In the genomic region with DNA sequence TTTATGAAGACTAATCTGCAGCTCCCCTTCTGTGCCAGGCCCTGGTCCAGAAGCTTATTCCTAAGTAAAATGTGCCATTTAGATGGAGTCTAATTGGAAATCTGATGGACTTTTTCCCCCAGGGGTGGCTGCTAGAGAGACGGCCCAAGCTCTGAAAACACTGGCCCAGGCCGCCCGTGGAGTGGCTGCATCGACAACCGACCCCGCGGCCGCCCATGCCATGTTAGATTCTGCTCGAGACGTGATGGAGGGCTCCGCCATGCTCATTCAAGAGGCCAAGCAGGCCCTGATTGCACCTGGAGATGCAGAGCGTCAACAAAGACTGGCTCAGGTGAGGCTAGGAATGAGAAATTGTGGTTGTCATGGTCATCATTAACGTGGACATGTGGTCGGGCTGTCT, we compare ENCODE assay signal across 25 cellular contexts.
"Had no signal": no experiment of that assay in that cellular context is flagged by ENCODE, and none has a peak within 500 bp of the region (broad histone marks: within the 10 kb centered on the region; RNA-seq: fewer than 3 reads in every experiment).

No MANE protein-coding gene starts in this region.

- H3K4me1 Mint-ChIP-seq: naive B cell; stimulated activated effector memory CD8-positive, alpha-beta T cell treated with anti-CD3 and anti-CD28 coated beads, Interleukin-12 subunit alpha, Interleukin-12 subunit beta, amount 100 ng/mL, for 72 hours had no signal

- H3K9me3 Mint-ChIP-seq: naive thymus-derived CD8-positive, alpha-beta T cell; natural killer cell treated with Interleukin-12 subunit alpha and Interleukin-12 subunit beta and Interleukin-15 and Interleukin-18, amount 100 ng/mL, for 72 hours; neural progenitor cell; stimulated activated effector memory CD8-positive, alpha-beta T cell treated with anti-CD3 and anti-CD28 coated beads, Interleukin-12 subunit alpha, Interleukin-12 subunit beta, amount 100 ng/mL, for 72 hours; stimulated activated naive CD8-positive, alpha-beta T cell treated with anti-CD3 and anti-CD28 coated beads, Interleukin-15, Interleukin-2, amounts not matched to agents 100 ng/mL and 50 ng/mL, for 24 hours; type B pancreatic cell had no signal

- H3K27me3 ChIP-seq: neural progenitor cell, ovary, right lobe of liver, sigmoid colon, stomach, thyroid gland, tibial nerve, upper lobe of right lung, uterus had no signal

- H3K4me3 Mint-ChIP-seq: naive B cell; naive thymus-derived CD8-positive, alpha-beta T cell; natural killer cell treated with Interleukin-12 subunit alpha and Interleukin-12 subunit beta and Interleukin-15 and Interleukin-18, amount 100 ng/mL, for 72 hours; neural progenitor cell; stimulated activated effector memory CD8-positive, alpha-beta T cell treated with anti-CD3 and anti-CD28 coated beads, Interleukin-12 subunit alpha, Interleukin-12 subunit beta, amount 100 ng/mL, for 72 hours; stimulated activated naive CD8-positive, alpha-beta T cell treated with anti-CD3 and anti-CD28 coated beads, Interleukin-15, Interleukin-2, amounts not matched to agents 100 ng/mL and 50 ng/mL, for 24 hours; type B pancreatic cell had no signal

- H3K27me3 Mint-ChIP-seq: type B pancreatic cell had no signal

- H2AFZ ChIP-seq: neural progenitor cell had no signal

- H3K9ac ChIP-seq: neural progenitor cell had no signal

- FAIRE-seq: small intestine had no signal

- H3K27ac ChIP-seq: neural progenitor cell, ovary, psoas muscle, right lobe of liver, sigmoid colon, stomach, thoracic aorta, thyroid gland, tibial nerve, upper lobe of right lung, uterus had no signal

- H3K4me3 ChIP-seq: neural progenitor cell, ovary, psoas muscle, right lobe of liver, sigmoid colon, stomach, thoracic aorta, thyroid gland, tibial nerve, upper lobe of right lung, uterus had no signal

- ATAC-seq: naive thymus-derived CD8-positive, alpha-beta T cell; natural killer cell treated with Interleukin-12 subunit alpha and Interleukin-12 subunit beta and Interleukin-15 and Interleukin-18, amount 100 ng/mL, for 72 hours; psoas muscle; right cardiac atrium; right lobe of liver; stimulated activated effector memory CD8-positive, alpha-beta T cell treated with anti-CD3 and anti-CD28 coated beads, Interleukin-12 subunit alpha, Interleukin-12 subunit beta, amount 100 ng/mL, for 72 hours; upper lobe of right lung had no signal

- H3K27ac Mint-ChIP-seq: naive B cell; naive thymus-derived CD8-positive, alpha-beta T cell; natural killer cell treated with Interleukin-12 subunit alpha and Interleukin-12 subunit beta and Interleukin-15 and Interleukin-18, amount 100 ng/mL, for 72 hours; neural progenitor cell; stimulated activated effector memory CD8-positive, alpha-beta T cell treated with anti-CD3 and anti-CD28 coated beads, Interleukin-12 subunit alpha, Interleukin-12 subunit beta, amount 100 ng/mL, for 72 hours; stimulated activated naive CD8-positive, alpha-beta T cell treated with anti-CD3 and anti-CD28 coated beads, Interleukin-15, Interleukin-2, amounts not matched to agents 100 ng/mL and 50 ng/mL, for 24 hours; type B pancreatic cell had no signal

- H3K36me3 Mint-ChIP-seq: naive B cell; naive thymus-derived CD8-positive, alpha-beta T cell; natural killer cell treated with Interleukin-12 subunit alpha and Interleukin-12 subunit beta and Interleukin-15 and Interleukin-18, amount 100 ng/mL, for 72 hours; stimulated activated effector memory CD8-positive, alpha-beta T cell treated with anti-CD3 and anti-CD28 coated beads, Interleukin-12 subunit alpha, Interleukin-12 subunit beta, amount 100 ng/mL, for 72 hours had no signal

- H3K4me1 ChIP-seq: right lobe of liver, upper lobe of right lung, uterus had no signal

- H3K36me3 ChIP-seq: neural progenitor cell, ovary, right lobe of liver, upper lobe of right lung, uterus had no signal

- H3K9me3 ChIP-seq: ovary, psoas muscle, right lobe of liver, sigmoid colon, stomach, thoracic aorta, thyroid gland, tibial nerve, upper lobe of right lung, uterus had no signal

- H3K4me2 ChIP-seq: neural progenitor cell had no signal

- DNase-seq: naive B cell; naive thymus-derived CD8-positive, alpha-beta T cell; occipital lobe; ovary; psoas muscle; right cardiac atrium; right lobe of liver; sigmoid colon; small intestine; stimulated activated CD4-positive, alpha-beta T cell treated with anti-CD3 and anti-CD28 coated beads, Interleukin-15, amount 100 ng/mL, for 24 hours; stimulated activated CD4-positive, alpha-beta T cell treated with anti-CD3 and anti-CD28 coated beads, Interleukin-2, amount 100 ng/mL, for 24 hours; stimulated activated CD4-positive, alpha-beta T cell treated with anti-CD3 and anti-CD28 coated beads, Interleukin-2, amount 100 ng/mL, for 48 hours; stimulated activated CD4-positive, alpha-beta T cell treated with anti-CD3 and anti-CD28 coated beads, Interleukin-4, amount 100 ng/mL, for 24 hours; stimulated activated naive CD4-positive, alpha-beta T cell; stomach; thyroid gland; upper lobe of right lung; uterus had no signal
